13 cellular contexts compared by ENCODE assay signal in the genomic region with DNA sequence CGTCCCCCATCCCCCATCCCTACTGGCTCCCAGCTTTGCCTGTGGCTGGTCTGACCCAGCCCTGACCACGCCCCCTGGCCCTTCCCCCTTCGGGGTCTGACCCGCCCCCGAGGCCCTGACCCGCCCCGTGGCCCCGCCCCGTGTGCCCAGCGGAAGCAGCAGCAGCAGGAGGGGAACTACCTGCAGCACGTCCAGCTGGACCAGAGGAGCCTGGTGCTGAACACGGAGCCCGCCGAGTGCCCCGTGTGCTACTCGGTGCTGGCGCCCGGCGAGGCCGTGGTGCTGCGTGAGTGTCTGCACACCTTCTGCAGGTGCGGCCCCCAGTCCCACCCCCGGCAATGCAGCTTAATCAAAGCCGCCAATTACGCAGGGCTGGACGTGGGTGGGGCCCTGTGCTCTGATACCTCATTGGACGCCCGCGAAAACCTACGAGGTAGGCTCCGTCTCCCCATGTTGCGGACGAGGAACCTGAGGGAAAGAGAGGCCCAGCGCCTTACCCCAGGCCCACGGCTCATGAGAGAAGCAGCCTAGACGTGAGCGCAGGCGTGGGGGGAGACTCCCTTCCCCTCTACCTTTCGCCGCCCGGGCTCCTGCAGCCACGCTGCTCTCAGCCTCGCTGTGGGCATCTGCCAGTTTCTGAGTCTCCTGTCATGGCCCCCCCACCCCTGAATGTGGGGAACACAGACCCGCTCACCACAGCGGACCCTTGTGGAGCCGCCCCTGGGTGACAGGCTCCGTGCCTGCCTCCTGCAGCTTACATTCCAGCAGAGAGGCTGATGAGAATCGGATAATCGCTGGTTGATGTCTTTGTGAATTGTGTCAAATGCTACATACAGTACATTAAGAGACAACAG. TPM values are rescaled to one million over a fixed set of nuclear protein-coding genes. Genes with fewer than 3 reads are reported as not detected.
A peak's percentile ranks its signal among the peaks of the same experiment; 100 is the strongest.
DNase-seq lines count a peak whose midpoint lies in the region; ATAC-seq, FAIRE-seq and TF ChIP-seq lines count a peak whose summit lies in the region.
"Had no signal": no experiment of that assay in that cellular context is flagged by ENCODE, and none has a peak within 500 bp of the region (broad histone marks: within the 10 kb centered on the region; RNA-seq: fewer than 3 reads in every experiment).

No MANE protein-coding gene starts in this region.

- no peak for TF ChIP-seq CTCF in left ventricle myocardium inferior (IDR thresholded peaks at IDR 0.05; ENCODE audit: borderline replicate concordance)
- no peak for TF ChIP-seq CTCF in K562 (IDR thresholded peaks at IDR 0.05 in 2 of 3, conservative IDR thresholded peaks at IDR 0.05 in 1 of 3; ENCODE audit: insufficient read depth in 2 of 3, low read depth in 1 of 3, low read length in 3 of 3)
- no peak for TF ChIP-seq CTCF in esophagus muscularis mucosa (IDR thresholded peaks at IDR 0.05)

- H3K4me1 ChIP-seq in left ventricle myocardium inferior, result peaks cover 3% of the 10 kb centered on the region
- H3K4me1 ChIP-seq in K562 (replicated peaks in 1 of 2; ENCODE audit: control insufficient read depth in 2 of 2, insufficient read depth in 2 of 2, low read length in 2 of 2), result peaks cover 7 to 32% of the 10 kb centered on the region in 2 experiments; a peak in 4 of 5 replicates
- H3K4me1 ChIP-seq in esophagus muscularis mucosa, result no peaks in the 10 kb centered on the region
- H3K4me1 ChIP-seq: suprapubic skin had no signal

- TF ChIP-seq EP300 in K562 (IDR thresholded peaks at IDR 0.05; ENCODE audit: low read length) (no peak), esophagus muscularis mucosa (IDR thresholded peaks at IDR 0.05) (no peak)

- in situ Hi-C loops in K562 (cut with MboI), result no loop called here

- BruUV-seq in K562 (replicated peaks; lab: Mats Ljungman, UMichigan), result no TSS peak

- H3K27me3 ChIP-seq in left ventricle myocardium inferior (ENCODE audit: low read depth), result no peaks in the 10 kb centered on the region
- H3K27me3 ChIP-seq in K562 (ENCODE audit: control insufficient read depth in 2 of 2, insufficient read depth in 2 of 2, low read length in 2 of 2), result no peaks in the 10 kb centered on the region
- no peaks in the 10 kb centered on the region for H3K27me3 ChIP-seq in esophagus muscularis mucosa
- H3K27me3 ChIP-seq: suprapubic skin had no signal

- no peak overlapping the region for H2AFZ ChIP-seq in K562 (ENCODE audit: low read depth, low read length)

- H3K36me3 ChIP-seq in left ventricle myocardium inferior (peaks cover 74% of the 10 kb centered on the region), K562 (ENCODE audit: control insufficient read depth, insufficient read depth, low read length) (peaks cover 25% of the 10 kb centered on the region; the same call in 2 of the 3 replicates), esophagus muscularis mucosa (peaks cover 36 to 93% (median 76%) of the 10 kb centered on the region in 4 donors)

- H3K27ac ChIP-seq in left ventricle myocardium inferior (replicated peaks) (no peak overlapping the region), K562 (ENCODE audit: extremely low read depth, low read depth, low read length) (no peak overlapping the region), esophagus muscularis mucosa (replicated peaks in 1 of 4) (no peak overlapping the region)
- H3K27ac ChIP-seq: coronary artery, suprapubic skin had no signal

- H3K9ac ChIP-seq in K562 (ENCODE audit: insufficient read depth in 1 of 2, low read depth in 2 of 2, low read length in 2 of 2), result no peak overlapping the region; a peak in 1 of 4 replicates

- H4K20me1 ChIP-seq in K562 (replicated peaks; ENCODE audit: control insufficient read depth, insufficient read depth, low read length), result no peaks in the 10 kb centered on the region

- no peaks in the 10 kb centered on the region for H3K9me1 ChIP-seq in K562 (ENCODE audit: control insufficient read depth, insufficient read depth, low read length)

- peak; percentile 81 for DNase-seq in cardiac septum (ENCODE audit: low spot score)
- DNase-seq in left ventricle myocardium inferior, result no peak
- DNase-seq in NCI-H187 (lab: John Stamatoyannopoulos, UW), result peak; percentile 88
- peak; percentile 49 to 78 (median 69) for DNase-seq in K562 (ENCODE audit: extremely low read depth in 1 of 4, low spot score in 3 of 4)
- DNase-seq in urothelium cell line (ENCODE audit: low spot score), result peak; percentile 60
- no peak for DNase-seq in occipital lobe (lab: John Stamatoyannopoulos, UW)
- no peak for DNase-seq in DMS79 treated with DMSO at 0.1 percent for 48 hours (lab: John Stamatoyannopoulos, UW)
- no peak for DNase-seq in esophagus muscularis mucosa (ENCODE audit: extremely low spot score)
- DNase-seq: activated CD8-positive, alpha-beta memory T cell treated with anti-CD3 and anti-CD28 coated beads for 24 hours; NCI-H345 had no signal

- POLR2A ChIA-PET in K562 (lab: Yijun Ruan, JAX), result interaction anchor here (0.5 kb wide), 1 partner anchor 174 kb away, joined by 3 read pairs; no protein-coding TSS in a partner anchor

- intact Hi-C loops in cardiac septum (cut with DNase I), result no loop called here
- intact Hi-C loops in left ventricle myocardium inferior (cut with micrococcal nuclease), result no loop called here
- intact Hi-C loops in K562 (cut with micrococcal nuclease), result no loop called here
- intact Hi-C loops in esophagus muscularis mucosa (cut with DNase I), result no loop called here

- WGBS in K562 (ENCODE audit: insufficient coverage, low coverage, missing lambda C conversion rate), result 97% methylated on average over 5 of the region's 49 CpGs
- 94% methylated on average over 21 of the region's 49 CpGs for WGBS in esophagus muscularis mucosa

- no peak overlapping the region for H3K4me2 ChIP-seq in K562 (ENCODE audit: insufficient read depth, low read length)

- no peaks in the 10 kb centered on the region; the same call in 2 of the 3 replicates for H3K79me2 ChIP-seq in K562 (ENCODE audit: control insufficient read depth, insufficient read depth, low read length)

- TF ChIP-seq POLR2A in K562 (conservative IDR thresholded peaks at IDR 0.05) (no peak), esophagus muscularis mucosa (IDR thresholded peaks at IDR 0.05; ENCODE audit: low read depth) (no peak)

- TF ChIP-seq RAD21 in K562 (CRISPR knock-in tag; conservative IDR thresholded peaks at IDR 0.05 in 1 of 2, IDR thresholded peaks at IDR 0.05 in 1 of 2), result no peak

- CTCF ChIA-PET in K562 (lab: Yijun Ruan, JAX; ENCODE audit: low intra/inter-chr PET ratio), result no interaction called here

- ATAC-seq in K562, result peak; percentile 83

- no peaks in the 10 kb centered on the region for H3K9me3 ChIP-seq in left ventricle myocardium inferior (replicated peaks)
- no peaks in the 10 kb centered on the region for H3K9me3 ChIP-seq in K562 (replicated peaks; ENCODE audit: control insufficient read depth, insufficient read depth, low read depth, low read length)
- no peaks in the 10 kb centered on the region for H3K9me3 ChIP-seq in esophagus muscularis mucosa
- H3K9me3 ChIP-seq: suprapubic skin had no signal

- no peak overlapping the region for H3K4me3 ChIP-seq in left ventricle myocardium inferior
- no peak overlapping the region for H3K4me3 ChIP-seq in K562
- H3K4me3 ChIP-seq in esophagus muscularis mucosa, result no peak overlapping the region
- H3K4me3 ChIP-seq: coronary artery, suprapubic skin had no signal

- FAIRE-seq in K562 (lab: Jason Lieb, UNC), result no peak
- no peak for FAIRE-seq in urothelium cell line (lab: Jason Lieb, UNC)
- FAIRE-seq: GM19239 had no signal

RNA-seq across cellular contexts. Expression of a gene that starts 12.8 kb away (rescaled TPM):
- 44.3 TPM for total RNA-seq in cardiac septum
- 49.7 TPM for total RNA-seq in left ventricle myocardium inferior
- 91.7 and 117 TPM in 2 replicates for total RNA-seq in K562 (2011; cell fraction: chromatin; rRNA removed; ENCODE audit: low replicate concordance)
- 53.4 and 61.7 TPM in 2 replicates for total RNA-seq in K562 (2011; cell fraction: nucleolus; rRNA removed)
- 62.0 and 75.0 TPM in 2 replicates for total RNA-seq in K562 (2011; cell fraction: nucleoplasm; rRNA removed)
- total RNA-seq in K562 (2014; rRNA removed), result 46.1 and 58.1 TPM in 2 replicates
- total RNA-seq in K562 (2014; rRNA removed; fragmentation: Illumina TruSeq; extraction: Trizol), result 18.4 and 22.1 TPM in 2 replicates
- total RNA-seq in K562 (2015; rRNA removed; fragmentation: Illumina TruSeq; extraction: Trizol), result 18.0 and 19.3 TPM in 2 replicates
- 51.7 and 54.2 TPM in 2 replicates for total RNA-seq in K562 (2021)
- polyA plus RNA-seq in K562 (2011; rRNA removed), result 37.6 and 58.2 TPM in 2 replicates
- 41.1 and 50.2 TPM in 2 replicates for polyA plus RNA-seq in K562 (2011; cell fraction: cytosol; rRNA removed)
- polyA plus RNA-seq in K562 (2011; cell fraction: nucleus; rRNA removed), result 71.7 and 92.4 TPM in 2 replicates
- 38.5 and 194 TPM in 2 replicates for polyA plus RNA-seq in K562 (2012)
- polyA plus RNA-seq in K562 (2014; fragmentation: Illumina TruSeq; extraction: Trizol), result 26.5 and 37.1 TPM in 2 replicates
- polyA plus RNA-seq in K562 (2014; fragmentation: Nextera tagmentation; extraction: Ambion mirVana), result 1 to 10 TPM; 5.9 to 8.3 TPM
- polyA plus RNA-seq in K562 (2014; rRNA removed), result 52.7 and 59.3 TPM in 2 replicates
- 16.0 and 22.1 TPM in 2 replicates for polyA minus RNA-seq in K562 (2011; rRNA and poly(A)+ RNA removed)
- 16.1 and 28.0 TPM in 2 replicates for polyA minus RNA-seq in K562 (2011; cell fraction: cytosol; rRNA and poly(A)+ RNA removed)
- polyA minus RNA-seq in K562 (2011; cell fraction: nucleus; rRNA and poly(A)+ RNA removed), result 15.3 and 29.2 TPM in 2 replicates
- 15.1 TPM for total RNA-seq in occipital lobe
- total RNA-seq in esophagus muscularis mucosa, result 10 to 100 TPM; 75.7 to 85.6 (median 80.7) TPM

RNA-seq across cellular contexts. Expression of a gene that starts 40.4 kb away (rescaled TPM):
- 1.3 TPM for total RNA-seq in cardiac septum
- 0.69 TPM for total RNA-seq in left ventricle myocardium inferior
- total RNA-seq in K562 (2011; cell fraction: chromatin; rRNA removed; ENCODE audit: low replicate concordance), result 20.3 and 47.6 TPM in 2 replicates
- 45.7 and 51.3 TPM in 2 replicates for total RNA-seq in K562 (2011; cell fraction: nucleolus; rRNA removed)
- total RNA-seq in K562 (2011; cell fraction: nucleoplasm; rRNA removed), result 38.2 and 39.5 TPM in 2 replicates
- 113 and 114 TPM in 2 replicates for total RNA-seq in K562 (2014; rRNA removed)
- 43.5 and 47.4 TPM in 2 replicates for total RNA-seq in K562 (2014; rRNA removed; fragmentation: Illumina TruSeq; extraction: Trizol)
- total RNA-seq in K562 (2015; rRNA removed; fragmentation: Illumina TruSeq; extraction: Trizol), result 22.1 and 23.0 TPM in 2 replicates
- total RNA-seq in K562 (2021), result 102 and 110 TPM in 2 replicates
- 44.4 and 114 TPM in 2 replicates for polyA plus RNA-seq in K562 (2011; rRNA removed)
- polyA plus RNA-seq in K562 (2011; cell fraction: cytosol; rRNA removed), result 105 and 109 TPM in 2 replicates
- polyA plus RNA-seq in K562 (2011; cell fraction: nucleus; rRNA removed), result 42.6 and 66.5 TPM in 2 replicates
- 40.1 and 401 TPM in 2 replicates for polyA plus RNA-seq in K562 (2012)
- 55.3 and 78.6 TPM in 2 replicates for polyA plus RNA-seq in K562 (2014; fragmentation: Illumina TruSeq; extraction: Trizol)
- 10 to 100 TPM; 12.1 to 14.9 TPM for polyA plus RNA-seq in K562 (2014; fragmentation: Nextera tagmentation; extraction: Ambion mirVana)
- 78.8 and 80.6 TPM in 2 replicates for polyA plus RNA-seq in K562 (2014; rRNA removed)
- polyA minus RNA-seq in K562 (2011; rRNA and poly(A)+ RNA removed), result 33.3 and 53.8 TPM in 2 replicates
- 37.2 and 88.9 TPM in 2 replicates for polyA minus RNA-seq in K562 (2011; cell fraction: cytosol; rRNA and poly(A)+ RNA removed)
- 9.7 and 26.4 TPM in 2 replicates for polyA minus RNA-seq in K562 (2011; cell fraction: nucleus; rRNA and poly(A)+ RNA removed)
- 12.5 TPM for total RNA-seq in occipital lobe
- 1 to 10 TPM in 3 of 4 donors, under 1 TPM in 1; 0.83 to 6.8 (median 4.0) TPM for total RNA-seq in esophagus muscularis mucosa

RNA-seq across cellular contexts. Expression of a gene that starts 41.4 kb away (rescaled TPM):
- total RNA-seq in cardiac septum (26.5 TPM), left ventricle myocardium inferior (23.0 TPM), K562 (2014; rRNA removed) (15.1 and 20.0 TPM in 2 replicates), K562 (2014; rRNA removed; fragmentation: Illumina TruSeq; extraction: Trizol) (11.9 and 14.2 TPM in 2 replicates), K562 (2015; rRNA removed; fragmentation: Illumina TruSeq; extraction: Trizol) (11.8 and 12.8 TPM in 2 replicates), K562 (2021) (17.8 and 20.6 TPM in 2 replicates), occipital lobe (15.4 TPM), esophagus muscularis mucosa (10 to 100 TPM; 34.9 to 47.7 (median 41.7) TPM)
- total RNA-seq in K562 (2011; cell fraction: chromatin; rRNA removed; ENCODE audit: low replicate concordance), result 62.9 and 93.5 TPM in 2 replicates
- 46.9 and 48.3 TPM in 2 replicates for total RNA-seq in K562 (2011; cell fraction: nucleolus; rRNA removed)
- 55.8 and 62.3 TPM in 2 replicates for total RNA-seq in K562 (2011; cell fraction: nucleoplasm; rRNA removed)
- polyA plus RNA-seq in K562 (2011; rRNA removed) (25.3 and 45.8 TPM in 2 replicates), K562 (2014; fragmentation: Illumina TruSeq; extraction: Trizol) (20.4 and 23.7 TPM in 2 replicates), K562 (2014; fragmentation: Nextera tagmentation; extraction: Ambion mirVana) (1 to 10 TPM; 7.0 to 9.5 TPM), K562 (2014; rRNA removed) (20.1 and 21.1 TPM in 2 replicates)
- polyA plus RNA-seq in K562 (2011; cell fraction: cytosol; rRNA removed), result 29.6 and 54.5 TPM in 2 replicates
- polyA plus RNA-seq in K562 (2011; cell fraction: nucleus; rRNA removed), result 63.5 and 76.7 TPM in 2 replicates
- polyA plus RNA-seq in K562 (2012), result 14.9 and 35.8 TPM in 2 replicates
- 25.0 and 35.4 TPM in 2 replicates for polyA minus RNA-seq in K562 (2011; rRNA and poly(A)+ RNA removed)
- 11.8 and 18.3 TPM in 2 replicates for polyA minus RNA-seq in K562 (2011; cell fraction: cytosol; rRNA and poly(A)+ RNA removed)
- 13.1 and 31.0 TPM in 2 replicates for polyA minus RNA-seq in K562 (2011; cell fraction: nucleus; rRNA and poly(A)+ RNA removed)

Comparison
In these comparisons a context has a peak if more than half of its experiments do, and no peak if none do; other contexts are left out.
1. DNase-seq: peak in cardiac septum (single experiment), NCI-H187 (2 of 2), K562 (4 of 4) and urothelium cell line (single experiment); none in left ventricle myocardium inferior (single experiment), occipital lobe (single experiment), DMS79 treated with DMSO at 0.1 percent for 48 hours (single experiment) and esophagus muscularis mucosa (single experiment).